Comparison of ENCODE assay signal across 1 cellular context in genomic region chr1:91900538-91900937, GRCh38.
TF ChIP-seq lines count a peak whose summit lies in the region.

No MANE protein-coding gene starts in this region.

TF ChIP-seq in HCT116, 20 proteins besides CTCF, POLR2A, EP300 and RAD21 (continued from another document):
- TF ChIP-seq FOSL1 (IDR thresholded peaks at IDR 0.05; ENCODE audit: low read depth) (0 out of 2 replicates have a peak, but pooled peaks have one; percentile 10), ATF3 (IDR thresholded peaks at IDR 0.05) (no peak), CEBPB (IDR thresholded peaks at IDR 0.05; ENCODE audit: low read depth) (peak; percentile 64), JUND (IDR thresholded peaks at IDR 0.05) (peak; percentile 19; the same call in 1 of the 2 replicates)
